Comparison of ENCODE assay signal across 42 cellular contexts in the genomic region with DNA sequence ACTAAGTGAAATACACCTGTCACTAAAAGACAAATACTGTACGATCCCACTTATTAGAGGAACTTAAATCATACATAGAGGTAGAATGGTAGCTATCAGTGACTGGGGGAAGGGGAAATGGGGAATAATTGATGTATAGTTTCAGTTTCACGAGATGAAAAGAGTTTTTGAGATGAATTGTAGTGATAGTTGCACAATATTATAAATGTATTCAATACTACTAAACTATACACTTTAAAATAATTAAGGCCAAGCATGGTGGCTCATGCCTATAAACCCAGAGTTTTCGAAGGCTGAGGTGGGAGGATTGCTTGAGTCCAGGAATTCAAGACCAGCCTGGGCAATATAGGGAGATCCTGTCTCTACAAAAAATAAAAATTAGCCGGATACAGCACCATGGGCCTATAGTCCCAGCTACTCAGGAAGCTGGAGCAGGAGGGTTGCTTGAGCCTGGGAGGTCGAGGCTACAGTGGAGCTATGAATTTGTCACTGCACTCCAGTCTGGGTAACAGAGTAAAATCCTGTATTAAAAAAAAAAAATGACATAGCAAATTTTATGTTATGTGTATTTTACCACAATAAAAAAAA. TPM values are rescaled to one million over a fixed set of nuclear protein-coding genes. Genes with fewer than 3 reads are reported as not detected.
"Had no signal": no experiment of that assay in that cellular context is flagged by ENCODE, and none has a peak within 500 bp of the region (broad histone marks: within the 10 kb centered on the region; RNA-seq: fewer than 3 reads in every experiment).

No MANE protein-coding gene starts in this region.

- H3K27ac Mint-ChIP-seq: activated CD4-positive, alpha-beta memory T cell treated with anti-CD3 and anti-CD28 coated beads, Interleukin-2, amount 10 ng/mL, durations not matched to agents 7 days and 5 days; activated CD4-positive, alpha-beta T cell treated with anti-CD3 and anti-CD28 coated beads for 36 hours; activated CD4-positive, alpha-beta T cell treated with anti-CD3 and anti-CD28 coated beads, Interleukin-2, amount 10 ng/mL, durations not matched to agents 7 days and 5 days; activated CD8-positive, alpha-beta memory T cell treated with anti-CD3 and anti-CD28 coated beads, Interleukin-2, amount 10 ng/mL, durations not matched to agents 7 days and 5 days; activated CD8-positive, alpha-beta T cell treated with anti-CD3 and anti-CD28 coated beads, Interleukin-2, amount 10 ng/mL, durations not matched to agents 7 days and 5 days; activated naive CD4-positive, alpha-beta T cell treated with anti-CD3 and anti-CD28 coated beads for 36 hours; activated naive CD8-positive, alpha-beta T cell treated with anti-CD3 and anti-CD28 coated beads, Interleukin-2, amount 10 ng/mL, durations not matched to agents 7 days and 5 days; activated T-cell treated with anti-CD3 and anti-CD28 coated beads, Interleukin-2, amount 50 U/mL, for 24 hours; T-helper 1 cell treated with Interleukin-12 subunit alpha and Interleukin-12 subunit beta and Interleukin-4 antibody, amounts not matched to agents 30 μg/mL and 1 μg/mL, for 36 hours; T-helper 2 cell treated with Interferon-gamma antibody and Interleukin-4, amounts not matched to agents 5 μg/mL and 100 μg/mL, for 36 hours; WTC11 had no signal

- H3K4me3 ChIP-seq: adrenal gland, body of pancreas, cardiac muscle cell, colonic mucosa had no signal

- H3K27ac ChIP-seq: adrenal gland, body of pancreas, brain microvascular endothelial cell, cardiac muscle cell, colonic mucosa, WERI-Rb-1 had no signal

- DNase-seq: activated CD4-positive, alpha-beta memory T cell treated with anti-CD3 and anti-CD28 coated beads, Interleukin-2, amount 10 ng/mL, durations not matched to agents 7 days and 5 days; activated CD4-positive, alpha-beta T cell treated with anti-CD3 and anti-CD28 coated beads for 1 hour; activated CD4-positive, alpha-beta T cell treated with anti-CD3 and anti-CD28 coated beads for 36 hours; activated CD4-positive, alpha-beta T cell treated with anti-CD3 and anti-CD28 coated beads for 48 hours; activated CD4-positive, alpha-beta T cell treated with anti-CD3 and anti-CD28 coated beads, Interleukin-2, amount 10 ng/mL, durations not matched to agents 7 days and 5 days; activated CD4-positive, alpha-beta T cell treated with anti-CD3 and anti-CD28 coated beads, Interleukin-2, amount 50 U/mL, for 48 hours; activated CD4-positive, CD25-positive, alpha-beta regulatory T cell; activated CD8-positive, alpha-beta memory T cell treated with anti-CD3 and anti-CD28 coated beads for 24 hours; activated CD8-positive, alpha-beta memory T cell treated with anti-CD3 and anti-CD28 coated beads, Interleukin-2, amount 10 ng/mL, durations not matched to agents 7 days and 5 days; activated CD8-positive, alpha-beta memory T cell treated with anti-CD3 and anti-CD28 coated beads, Interleukin-2, amount 50 U/mL, for 48 hours; activated CD8-positive, alpha-beta T cell treated with anti-CD3 and anti-CD28 coated beads, Interleukin-2, amount 10 ng/mL, durations not matched to agents 7 days and 5 days; activated effector memory CD4-positive, alpha-beta T cell treated with anti-CD3 and anti-CD28 coated beads, Interleukin-2, amount 50 U/mL, for 16 hours; activated gamma-delta T cell treated with Interleukin-2 at 50 U/mL for 16 hours; activated naive CD4-positive, alpha-beta T cell; activated naive CD4-positive, alpha-beta T cell treated with anti-CD3 and anti-CD28 coated beads for 36 hours; activated naive CD4-positive, alpha-beta T cell treated with anti-CD3 and anti-CD28 coated beads, Interleukin-2, amount 50 U/mL, for 16 hours; activated naive CD8-positive, alpha-beta T cell treated with anti-CD3 and anti-CD28 coated beads, Interleukin-2, amount 10 ng/mL, durations not matched to agents 7 days and 5 days; activated T-cell treated with anti-CD3 and anti-CD28 coated beads, Interleukin-2, amount 50 U/mL, for 24 hours; activated T-cell treated with anti-CD3 and anti-CD28 coated beads, Interleukin-2, amount 50 U/mL, for 48 hours; amniotic stem cell; aorta; body of pancreas; brain microvascular endothelial cell; caudate nucleus; cerebellar nuclear complex; colonic mucosa; T-helper 1 cell; T-helper 2 cell; T-helper 9 cell; WERI-Rb-1 had no signal

- H3K9me3 Mint-ChIP-seq: activated CD4-positive, alpha-beta memory T cell treated with anti-CD3 and anti-CD28 coated beads, Interleukin-2, amount 10 ng/mL, durations not matched to agents 7 days and 5 days; activated CD4-positive, alpha-beta T cell treated with anti-CD3 and anti-CD28 coated beads, Interleukin-2, amount 10 ng/mL, durations not matched to agents 7 days and 5 days; activated naive CD4-positive, alpha-beta T cell treated with anti-CD3 and anti-CD28 coated beads for 36 hours; activated naive CD4-positive, alpha-beta T cell treated with anti-CD3 and anti-CD28 coated beads, Interleukin-2, amount 50 U/mL, for 72 hours; activated naive CD8-positive, alpha-beta T cell treated with anti-CD3 and anti-CD28 coated beads, Interleukin-2, amount 10 ng/mL, durations not matched to agents 7 days and 5 days; activated T-cell treated with anti-CD3 and anti-CD28 coated beads, Interleukin-2, amount 50 U/mL, for 24 hours; central memory CD8-positive, alpha-beta T cell; T-helper 1 cell treated with Interleukin-12 subunit alpha and Interleukin-12 subunit beta and Interleukin-4 antibody, amounts not matched to agents 30 μg/mL and 1 μg/mL, for 36 hours; T-helper 2 cell treated with Interferon-gamma antibody and Interleukin-4, amounts not matched to agents 5 μg/mL and 100 μg/mL, for 36 hours; WTC11 had no signal

- H3K27me3 Mint-ChIP-seq: activated CD4-positive, alpha-beta memory T cell treated with anti-CD3 and anti-CD28 coated beads, Interleukin-2, amount 10 ng/mL, durations not matched to agents 7 days and 5 days; activated CD4-positive, alpha-beta T cell treated with anti-CD3 and anti-CD28 coated beads for 36 hours; activated CD4-positive, alpha-beta T cell treated with anti-CD3 and anti-CD28 coated beads, Interleukin-2, amount 10 ng/mL, durations not matched to agents 7 days and 5 days; activated CD8-positive, alpha-beta memory T cell treated with anti-CD3 and anti-CD28 coated beads, Interleukin-2, amount 10 ng/mL, durations not matched to agents 7 days and 5 days; activated naive CD8-positive, alpha-beta T cell treated with anti-CD3 and anti-CD28 coated beads, Interleukin-2, amount 10 ng/mL, durations not matched to agents 7 days and 5 days; activated T-cell treated with anti-CD3 and anti-CD28 coated beads, Interleukin-2, amount 50 U/mL, for 24 hours; central memory CD8-positive, alpha-beta T cell had no signal

- ATAC-seq: activated CD4-positive, alpha-beta T cell treated with anti-CD3 and anti-CD28 coated beads for 36 hours; activated CD4-positive, CD25-positive, alpha-beta regulatory T cell treated with anti-CD3 and anti-CD28 coated beads, Interleukin-2, amount 50 U/mL, for 24 hours; activated CD8-positive, alpha-beta memory T cell treated with anti-CD3 and anti-CD28 coated beads, Interleukin-2, amount 10 ng/mL, durations not matched to agents 7 days and 5 days; activated CD8-positive, alpha-beta T cell treated with anti-CD3 and anti-CD28 coated beads, Interleukin-2, amount 10 ng/mL, durations not matched to agents 7 days and 5 days; activated naive CD4-positive, alpha-beta T cell treated with anti-CD3 and anti-CD28 coated beads, Interleukin-2, amount 50 U/mL, for 72 hours; body of pancreas; WTC11 had no signal

- H3K4me3 Mint-ChIP-seq: activated CD4-positive, alpha-beta memory T cell treated with anti-CD3 and anti-CD28 coated beads, Interleukin-2, amount 10 ng/mL, durations not matched to agents 7 days and 5 days; activated CD4-positive, alpha-beta T cell treated with anti-CD3 and anti-CD28 coated beads for 36 hours; activated CD4-positive, alpha-beta T cell treated with anti-CD3 and anti-CD28 coated beads, Interleukin-2, amount 10 ng/mL, durations not matched to agents 7 days and 5 days; activated CD8-positive, alpha-beta memory T cell treated with anti-CD3 and anti-CD28 coated beads, Interleukin-2, amount 10 ng/mL, durations not matched to agents 7 days and 5 days; activated CD8-positive, alpha-beta T cell treated with anti-CD3 and anti-CD28 coated beads, Interleukin-2, amount 10 ng/mL, durations not matched to agents 7 days and 5 days; activated naive CD4-positive, alpha-beta T cell treated with anti-CD3 and anti-CD28 coated beads for 36 hours; activated naive CD8-positive, alpha-beta T cell treated with anti-CD3 and anti-CD28 coated beads, Interleukin-2, amount 10 ng/mL, durations not matched to agents 7 days and 5 days; activated T-cell treated with anti-CD3 and anti-CD28 coated beads, Interleukin-2, amount 50 U/mL, for 24 hours; central memory CD8-positive, alpha-beta T cell; T-helper 1 cell treated with Interleukin-12 subunit alpha and Interleukin-12 subunit beta and Interleukin-4 antibody, amounts not matched to agents 30 μg/mL and 1 μg/mL, for 36 hours; T-helper 2 cell treated with Interferon-gamma antibody and Interleukin-4, amounts not matched to agents 5 μg/mL and 100 μg/mL, for 36 hours; WTC11 had no signal

- FAIRE-seq: astrocyte, bronchial epithelial cell, TTC549 had no signal

- H3K36me3 ChIP-seq: colonic mucosa had no signal

- H3K4me1 ChIP-seq: adrenal gland, body of pancreas, colonic mucosa had no signal

- H3K27me3 ChIP-seq: adrenal gland, body of pancreas, brain microvascular endothelial cell, cardiac muscle cell, colonic mucosa had no signal

- H3K4me1 Mint-ChIP-seq: WTC11 had no signal

- H3K9me3 ChIP-seq: adrenal gland, body of pancreas, colonic mucosa had no signal

RNA-seq across cellular contexts. Expression of a gene that starts 40.4 kb away (rescaled TPM):
- total RNA-seq: activated CD4-positive, alpha-beta memory T cell treated with anti-CD3 and anti-CD28 coated beads, Interleukin-2, amount 10 ng/mL, durations not matched to agents 7 days and 5 days; activated CD4-positive, alpha-beta T cell treated with anti-CD3 and anti-CD28 coated beads for 36 hours; activated CD4-positive, alpha-beta T cell treated with anti-CD3 and anti-CD28 coated beads, Interleukin-2, amount 10 ng/mL, durations not matched to agents 7 days and 5 days; activated CD8-positive, alpha-beta memory T cell treated with anti-CD3 and anti-CD28 coated beads, Interleukin-2, amount 10 ng/mL, durations not matched to agents 7 days and 5 days; activated CD8-positive, alpha-beta T cell treated with anti-CD3 and anti-CD28 coated beads, Interleukin-2, amount 10 ng/mL, durations not matched to agents 7 days and 5 days; activated naive CD4-positive, alpha-beta T cell treated with anti-CD3 and anti-CD28 coated beads for 36 hours; activated naive CD4-positive, alpha-beta T cell treated with anti-CD3 and anti-CD28 coated beads, Interleukin-2, amount 50 U/mL, for 72 hours; activated naive CD8-positive, alpha-beta T cell treated with anti-CD3 and anti-CD28 coated beads, Interleukin-2, amount 10 ng/mL, durations not matched to agents 7 days and 5 days; astrocyte; body of pancreas; bronchial epithelial cell; chondrocyte had no signal
